In the genomic region with DNA sequence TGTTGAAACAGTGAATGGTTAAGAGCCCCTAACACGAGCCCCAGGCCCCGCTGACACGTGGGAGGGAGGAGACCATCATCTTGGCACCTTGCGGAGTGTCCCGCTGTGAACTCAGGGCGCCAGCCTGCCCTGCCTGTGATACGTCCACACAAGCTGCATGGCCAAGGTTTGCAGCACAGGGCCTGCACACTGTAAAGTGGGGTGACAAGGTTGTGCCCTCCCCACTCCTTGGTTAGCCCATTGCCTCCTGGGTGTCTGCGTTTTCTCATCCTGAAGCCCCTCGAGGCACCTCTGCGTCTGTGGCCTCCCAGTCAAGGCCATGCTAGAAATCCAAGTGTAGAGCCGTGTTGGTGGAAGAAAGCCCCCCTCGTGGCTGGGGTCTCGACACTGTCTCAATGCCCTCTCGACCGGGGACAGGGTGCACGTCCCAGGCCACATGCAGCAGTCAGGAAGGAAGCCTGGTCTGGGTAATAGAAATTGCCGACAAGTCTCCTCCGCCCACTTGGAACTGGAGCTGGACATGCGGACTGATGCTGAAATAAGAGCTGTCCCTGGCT, we compare ENCODE assay signal across 17 cellular contexts.
A peak's percentile ranks its signal among the peaks of the same experiment; 100 is the strongest.
DNase-seq lines count a peak whose midpoint lies in the region; ATAC-seq, FAIRE-seq and TF ChIP-seq lines count a peak whose summit lies in the region.
"Had no signal": no experiment of that assay in that cellular context is flagged by ENCODE, and none has a peak within 500 bp of the region (broad histone marks: within the 10 kb centered on the region; RNA-seq: fewer than 3 reads in every experiment).

No MANE protein-coding gene starts in this region.

- no peaks in the 10 kb centered on the region for H3K27me3 ChIP-seq in ovary

- no peak overlapping the region for H3K4me3 ChIP-seq in ovary
- H3K4me3 ChIP-seq: thoracic aorta had no signal

- DNase-seq in left ventricle myocardium superior (peak; percentile 9), Right ventricle myocardium inferior (ENCODE audit: missing footprints) (no peak), ovary (peak in 3 of 5 donors; percentile 1 to 14 (median 1)), omental fat pad (ENCODE audit: low spot score) (no peak), HUDEP-2 (lab: John Stamatoyannopoulos, UW; ENCODE audit: unreplicated experiment in 76 of 76) (no peak), GM12891 (ENCODE audit: insufficient read length, low spot score) (no peak)
- DNase-seq in activated CD8-positive, alpha-beta memory T cell treated with anti-CD3 and anti-CD28 coated beads, Interleukin-2, amount 50 U/mL, for 4 hours, result peak; percentile 11
- DNase-seq: EL; mesendoderm; NCI-H1105; NCI-H2029; NCI-H2227 treated with DMSO at 0.1 percent for 48 hours; NCI-H748 treated with DMSO at 0.1 percent for 48 hours; retina; stimulated activated CD4-positive, alpha-beta T cell treated with anti-CD3 and anti-CD28 coated beads, Interleukin-4, amount 100 ng/mL, for 1 hour; stimulated activated naive B cell treated with anti-CD40 and anti-IgM and Interleukin-4, amounts not matched to agents 10 μg/mL and 1 μg/mL and 100 μg/mL, for 72 hours had no signal

- no peaks in the 10 kb centered on the region for H3K4me1 ChIP-seq in ovary (ENCODE audit: insufficient read depth)

- no peaks in the 10 kb centered on the region for H3K36me3 ChIP-seq in ovary
- H3K36me3 ChIP-seq: thoracic aorta had no signal

- no peak for FAIRE-seq in GM12891 (lab: Jason Lieb, UNC)

- TF ChIP-seq POLR2A in ovary (IDR thresholded peaks at IDR 0.05), result no peak
- TF ChIP-seq POLR2A in GM12891 (IDR thresholded peaks at IDR 0.05; ENCODE audit: low read depth, low read length), result no peak

- ATAC-seq in left ventricle myocardium superior (no peak), Right ventricle myocardium inferior (no peak), omental fat pad (ENCODE audit: low FRiP score) (no peak)

- intact Hi-C loops in left ventricle myocardium superior (cut with micrococcal nuclease), result no loop called here
- intact Hi-C loops in Right ventricle myocardium inferior (cut with DNase I), result no loop called here
- intact Hi-C loops in ovary (cut with DNase I), result no loop called here

- no peak for TF ChIP-seq EP300 in ovary (IDR thresholded peaks at IDR 0.05)

- no peaks in the 10 kb centered on the region for H3K9me3 ChIP-seq in ovary
- H3K9me3 ChIP-seq: thoracic aorta had no signal

- no peak for TF ChIP-seq CTCF in ovary (IDR thresholded peaks at IDR 0.05)
- no peak for TF ChIP-seq CTCF in omental fat pad (IDR thresholded peaks at IDR 0.05)

- WGBS in ovary, 3 donors, result 48 to 59% (median 50%) methylated on average over 19 of the region's 19 CpGs

- no peak overlapping the region for H3K27ac ChIP-seq in ovary
- H3K27ac ChIP-seq: thoracic aorta had no signal

TF ChIP-seq in GM12891, 5 proteins besides CTCF, POLR2A, EP300 and RAD21:
- TF ChIP-seq POU2F2 (IDR thresholded peaks at IDR 0.05; ENCODE audit: low read depth, low read length), result no peak
- TF ChIP-seq PAX5 (IDR thresholded peaks at IDR 0.05; ENCODE audit: insufficient read depth, low read length, severe bottlenecking), result no peak
- no peak for TF ChIP-seq TAF1 (IDR thresholded peaks at IDR 0.05; ENCODE audit: low read depth, low read length)
- no peak for TF ChIP-seq SPI1 (IDR thresholded peaks at IDR 0.05; ENCODE audit: low read depth, low read length)
- TF ChIP-seq POLR2AphosphoS5 (IDR thresholded peaks at IDR 0.05; ENCODE audit: low read depth, low read length), result no peak

Comparison
In these comparisons a context has a peak if more than half of its experiments do, and no peak if none do; other contexts are left out.
1. DNase-seq: peak in left ventricle myocardium superior (single experiment), activated CD8-positive, alpha-beta memory T cell treated with anti-CD3 and anti-CD28 coated beads, Interleukin-2, amount 50 U/mL, for 4 hours (single experiment) and ovary (3 of 5); none in Right ventricle myocardium inferior (single experiment), omental fat pad (single experiment), HUDEP-2 (0 of 76) and GM12891 (single experiment).